Comparison of ENCODE assay signal across 21 cellular contexts in genomic region chr16:23141033-23141432, GRCh38. TPM values are rescaled to one million over a fixed set of nuclear protein-coding genes. Genes with fewer than 3 reads are reported as not detected.
DNase-seq lines count a peak whose midpoint lies in the region; ATAC-seq, FAIRE-seq and TF ChIP-seq lines count a peak whose summit lies in the region.
"Had no signal": no experiment of that assay in that cellular context is flagged by ENCODE, and none has a peak within 500 bp of the region (broad histone marks: within the 10 kb centered on the region; RNA-seq: fewer than 3 reads in every experiment).

No MANE protein-coding gene starts in this region.

- H3K56ac ChIP-seq in H9 (ENCODE audit: insufficient read length, low read depth, low read length), result no peak overlapping the region

- 95% methylated on average over 3 of the region's 3 CpGs for WGBS in HepG2 (ENCODE audit: low lambda C conversion rate)
- WGBS in right lobe of liver (ENCODE audit: insufficient coverage, low coverage, low lambda C conversion rate, missing lambda C conversion rate), result 100% methylated on average over 3 of the region's 3 CpGs
- no CpG with 5 or more reads among the region's 3 CpGs for WGBS in H9 (ENCODE audit: extremely low coverage, insufficient read length, low lambda C conversion rate)

- peaks cover 5% of the 10 kb centered on the region for H3K79me1 ChIP-seq in H9 (ENCODE audit: insufficient read depth, low read depth, low read length, poor library complexity, severe bottlenecking)

- H3K27me3 Mint-ChIP-seq in H9 (ENCODE audit: low read depth), result no peaks in the 10 kb centered on the region

- H3K27ac Mint-ChIP-seq in H9, result no peak overlapping the region
- H3K27ac Mint-ChIP-seq: CD14-positive monocyte had no signal

- peaks cover 1 to 4% of the 10 kb centered on the region in 2 experiments; a peak in 2 of 5 replicates for H3K9me3 Mint-ChIP-seq in H9

- H3K4me3 Mint-ChIP-seq in H9, result no peak overlapping the region
- H3K4me3 Mint-ChIP-seq: CD14-positive monocyte had no signal

- TF ChIP-seq EP300 in HepG2 (IDR thresholded peaks at IDR 0.05; ENCODE audit: low read depth in 2 of 2, low read length in 2 of 2) (no peak), HepG2 (CRISPR knock-in tag; IDR thresholded peaks at IDR 0.05; ENCODE audit: borderline replicate concordance) (no peak)

- no TSS peak for BruUV-seq in HepG2 (replicated peaks; lab: Mats Ljungman, UMichigan)

- H4K8ac ChIP-seq in H9 (replicated peaks; ENCODE audit: insufficient read length, low read depth, low read length), result no peak overlapping the region

- no peak overlapping the region for H3K14ac ChIP-seq in H9 (ENCODE audit: insufficient read depth, low read length)

- H3K4me2 ChIP-seq in HepG2 (ENCODE audit: low read depth, low read length) (no peak overlapping the region), H9 (ENCODE audit: insufficient read depth, insufficient read length, low read length) (no peak overlapping the region)
- H3K4me2 ChIP-seq: A549 had no signal

- no peak overlapping the region for H2BK5ac ChIP-seq in H9 (ENCODE audit: insufficient read length, low read length)

- H3K27me3 ChIP-seq in HepG2 (ENCODE audit: control insufficient read depth in 1 of 2, insufficient read depth in 2 of 2, low read length in 2 of 2), result no peaks in the 10 kb centered on the region
- no peaks in the 10 kb centered on the region for H3K27me3 ChIP-seq in right lobe of liver
- H3K27me3 ChIP-seq in H9 (ENCODE audit: insufficient read depth, low read length), result no peaks in the 10 kb centered on the region

- no peak for TF ChIP-seq RAD21 in HepG2 (CRISPR knock-in tag; IDR thresholded peaks at IDR 0.05)

- H4K20me1 ChIP-seq in HepG2 (ENCODE audit: insufficient read depth, low read length) (peaks cover 14% of the 10 kb centered on the region), H9 (ENCODE audit: control insufficient read depth, insufficient read depth, insufficient read length) (no peaks in the 10 kb centered on the region)

- no peak overlapping the region for H2BK20ac ChIP-seq in H9 (ENCODE audit: low read depth, low read length, poor library complexity, severe bottlenecking)

- intact Hi-C loops in HepG2 (cut with micrococcal nuclease; ENCODE audit: unreplicated experiment), result loop anchor here (2.0 to 5.0 kb wide), 2 partner anchors 14 to 49 kb away; no protein-coding TSS in a partner anchor
- intact Hi-C loops in right lobe of liver (cut with DNase I), result no loop called here
- intact Hi-C loops in left cardiac atrium (cut with DNase I), result loop anchor here in 1 of 2 donors (5.0 kb wide), 1 partner anchor 69 kb away; no protein-coding TSS in a partner anchor

- CTCF ChIA-PET in HepG2 (lab: Yijun Ruan, JAX; ENCODE audit: low intra/inter-chr PET ratio, low total read pairs), result no interaction called here

- H3K18ac ChIP-seq in H9 (ENCODE audit: insufficient read length, low read depth, low read length), result no peak overlapping the region

- H3T11ph ChIP-seq in H9 (ENCODE audit: low read length), result no peak overlapping the region

- no peak overlapping the region for H2AFZ ChIP-seq in HepG2 (ENCODE audit: low read length)
- no peak overlapping the region for H2AFZ ChIP-seq in H9 (ENCODE audit: low read length)

- H3K36me3 ChIP-seq in HepG2 (replicated peaks in 1 of 2; ENCODE audit: control insufficient read depth in 1 of 2, insufficient read depth in 2 of 2, low read length in 2 of 2) (no peaks in the 10 kb centered on the region), right lobe of liver (no peaks in the 10 kb centered on the region)

- no peak for ATAC-seq in HepG2
- no peak for ATAC-seq in right lobe of liver
- ATAC-seq in left cardiac atrium, result peak; percentile 23 to 28
- ATAC-seq: A549 had no signal

- H3K4me1 ChIP-seq in HepG2 (ENCODE audit: insufficient read depth, low read length), result peaks cover 83% of the 10 kb centered on the region
- peaks cover 0 to 13% (median 0%) of the 10 kb centered on the region in 4 donors for H3K4me1 ChIP-seq in right lobe of liver
- peaks cover 9% of the 10 kb centered on the region; the same call in 1 of the 2 replicates for H3K4me1 ChIP-seq in H9 (ENCODE audit: insufficient read depth, low read length)

- TF ChIP-seq POLR2A in HepG2 (IDR thresholded peaks at IDR 0.05; ENCODE audit: insufficient read depth in 1 of 2, low read depth in 2 of 2, low read length in 2 of 2) (no peak), right lobe of liver (IDR thresholded peaks at IDR 0.05) (no peak)

- no peak overlapping the region for H2BK12ac ChIP-seq in H9 (ENCODE audit: insufficient read length, low read depth, low read length)

- no peaks in the 10 kb centered on the region for H3K9me3 ChIP-seq in HepG2 (ENCODE audit: low read length)
- H3K9me3 ChIP-seq in right lobe of liver, result peaks cover 0 to 10% (median 3%) of the 10 kb centered on the region in 4 donors
- H3K9me3 ChIP-seq in H9 (ENCODE audit: control insufficient read depth, low read depth, low read length), result no peaks in the 10 kb centered on the region

- no peak overlapping the region for H3K4ac ChIP-seq in H9 (ENCODE audit: low read depth, low read length)

- H3K27ac ChIP-seq in HepG2 (ENCODE audit: extremely low read length, insufficient read depth, low read length), result peak overlapping the region; percentile 81
- no peak overlapping the region for H3K27ac ChIP-seq in right lobe of liver
- peak overlapping the region in 12 of 21 experiments; percentile 2 to 73 (median 56) for H3K27ac ChIP-seq in skin epidermis
- H3K27ac ChIP-seq in H9 (ENCODE audit: insufficient read length, low read depth, low read length), result no peak overlapping the region
- H3K27ac ChIP-seq: A549 had no signal

- H4K5ac ChIP-seq in H9 (ENCODE audit: insufficient read length, low read depth, low read length), result no peak overlapping the region

- H3K36me3 Mint-ChIP-seq in H9 (ENCODE audit: insufficient read depth in 1 of 3, low read depth in 3 of 3), result peaks cover 0 to 14% (median 6%) of the 10 kb centered on the region in 3 experiments; a peak in 3 of 7 replicates

- TF ChIP-seq CTCF in HepG2 (CRISPR knock-in tag; IDR thresholded peaks at IDR 0.05), result no peak
- TF ChIP-seq CTCF in right lobe of liver (IDR thresholded peaks at IDR 0.05), result no peak
- TF ChIP-seq CTCF in H9 (conservative IDR thresholded peaks at IDR 0.05), result no peak

- in situ Hi-C loops in HepG2 (cut with HindIII; ENCODE audit: extremely low pct_ligation_motif_present, low pct_unique_long_range_greater_than_20kb), result loop anchor here (5.0 to 10.0 kb wide), 2 partner anchors 34 to 56 kb away; no protein-coding TSS in a partner anchor

- no peak for FAIRE-seq in HepG2 (lab: Jason Lieb, UNC)
- FAIRE-seq: A549 had no signal

- POLR2A ChIA-PET in HepG2 (lab: Yijun Ruan, JAX), result interaction anchor here (1.0 to 3.9 kb wide), 4 partner anchors 9 to 48 kb away, joined by 3 to 21 read pairs (median 12); no protein-coding TSS in a partner anchor

- H3K4me1 Mint-ChIP-seq in H9, result peaks cover 28 to 29% of the 10 kb centered on the region in 2 experiments

- peaks cover 99% of the 10 kb centered on the region for H3K79me2 ChIP-seq in HepG2 (ENCODE audit: insufficient read depth, low read length)
- H3K79me2 ChIP-seq in H9 (ENCODE audit: insufficient read depth, low read length), result peaks cover 22% of the 10 kb centered on the region; the same call in 1 of the 2 replicates

- DNase-seq in HepG2 (ENCODE audit: low spot score) (no peak), right lobe of liver (no peak), left cardiac atrium (no peak), NCI-H2196 (lab: John Stamatoyannopoulos, UW; ENCODE audit: unreplicated experiment) (no peak), H9 (no peak), OCI-M1 (lab: John Stamatoyannopoulos, UW) (no peak)
- DNase-seq: COR-L47, DMS153, EL, IMR-90, NCI-H1417 treated with DMSO at 0.1 percent for 48 hours, NCI-H2081, NCI-H345, NCI-H526 treated with DMSO at 0.1 percent for 48 hours, RPMI8226 had no signal

- H2BK120ac ChIP-seq in H9 (ENCODE audit: low read depth, low read length, poor library complexity, severe bottlenecking), result no peak overlapping the region

- no peak overlapping the region for H4K91ac ChIP-seq in H9 (ENCODE audit: insufficient read length, low read depth, low read length)

- H2AK5ac ChIP-seq in H9 (ENCODE audit: insufficient read length, low read length), result no peak overlapping the region

- H3K4me3 ChIP-seq in HepG2 (replicated peaks in 1 of 3; ENCODE audit: insufficient read depth in 1 of 3, low read depth in 2 of 3, low read length in 3 of 3), result 0 out of 6 replicates have a peak overlapping the region, but pooled peaks of 1 of the 3 experiments have one; percentile 65
- no peak overlapping the region for H3K4me3 ChIP-seq in right lobe of liver
- no peak overlapping the region for H3K4me3 ChIP-seq in skin epidermis
- H3K4me3 ChIP-seq: A549 had no signal

- H3K9ac ChIP-seq in HepG2 (ENCODE audit: insufficient read depth, low read depth, low read length) (no peak overlapping the region), H9 (ENCODE audit: extremely low read depth, insufficient read length, low read length) (no peak overlapping the region)

- no peaks in the 10 kb centered on the region for H3K23me2 ChIP-seq in H9 (ENCODE audit: insufficient read length, low read depth, low read length, poor library complexity, severe bottlenecking)

- H2BK15ac ChIP-seq in H9 (ENCODE audit: low read depth, low read length), result no peak overlapping the region

- H3K23ac ChIP-seq in H9 (ENCODE audit: insufficient read length, low read depth, low read length), result no peak overlapping the region

RNA-seq across cellular contexts. Expression of gene USP31, which starts 8.2 kb away (rescaled TPM):
- total RNA-seq in HepG2 (2016; rRNA removed; fragmentation: Illumina TruSeq; extraction: Trizol) (22.5 and 29.1 TPM in 2 replicates), right lobe of liver (10 to 100 TPM in 2 of 6 experiments, 1 to 10 TPM in 4; 7.1 to 12.8 (median 9.0) TPM), left cardiac atrium (10 to 100 TPM; 24.0 to 31.1 TPM), H9 (2021) (14.5 and 16.1 TPM in 2 replicates)
- 16.8 and 17.4 TPM in 2 replicates for total RNA-seq in HepG2 (2016; cell fraction: cytosol; rRNA removed; fragmentation: Illumina TruSeq; extraction: Trizol; ENCODE audit: low read depth)
- total RNA-seq in HepG2 (2016; cell fraction: insoluble cytoplasmic fraction; rRNA removed; fragmentation: Illumina TruSeq; extraction: Trizol), result 22.8 and 25.6 TPM in 2 replicates
- total RNA-seq in HepG2 (2016; cell fraction: membrane; rRNA removed; fragmentation: Illumina TruSeq; extraction: Trizol), result 29.3 and 32.3 TPM in 2 replicates
- total RNA-seq in HepG2 (2016; cell fraction: nucleus; rRNA removed; fragmentation: Illumina TruSeq; extraction: Trizol), result 37.5 and 40.8 TPM in 2 replicates
- 22.7 and 23.3 TPM in 2 replicates for polyA plus RNA-seq in HepG2 (2011; rRNA removed)
- 14.9 and 16.7 TPM in 2 replicates for polyA plus RNA-seq in HepG2 (2011; cell fraction: cytosol; rRNA removed)
- polyA plus RNA-seq in HepG2 (2011; cell fraction: nucleus; rRNA removed), result 36.6 and 36.8 TPM in 2 replicates
- 9.0 and 10.0 TPM in 2 replicates for polyA plus RNA-seq in HepG2 (2012)
- 12.2 and 13.0 TPM in 2 replicates for polyA plus RNA-seq in HepG2 (2016; cell fraction: cytosol; fragmentation: Illumina TruSeq; extraction: Trizol; ENCODE audit: low read depth)
- polyA plus RNA-seq in HepG2 (2016; cell fraction: insoluble cytoplasmic fraction; fragmentation: Illumina TruSeq; extraction: Trizol; ENCODE audit: low read depth), result 13.8 and 15.9 TPM in 2 replicates
- 19.9 and 22.8 TPM in 2 replicates for polyA plus RNA-seq in HepG2 (2016; cell fraction: membrane; fragmentation: Illumina TruSeq; extraction: Trizol; ENCODE audit: low read depth)
- 23.2 and 27.3 TPM in 2 replicates for polyA plus RNA-seq in HepG2 (2016; cell fraction: nucleus; fragmentation: Illumina TruSeq; extraction: Trizol; ENCODE audit: insufficient read depth, low read depth)
- 30.7 and 80.3 TPM in 2 replicates for polyA minus RNA-seq in HepG2 (2011; rRNA and poly(A)+ RNA removed; ENCODE audit: low replicate concordance)
- 30.8 and 35.6 TPM in 2 replicates for polyA minus RNA-seq in HepG2 (2011; cell fraction: cytosol; rRNA and poly(A)+ RNA removed)
- polyA minus RNA-seq in HepG2 (2011; cell fraction: nucleus; rRNA and poly(A)+ RNA removed), result 109 and 122 TPM in 2 replicates

RNA-seq across cellular contexts. Expression of gene SCNN1G, which starts 41.5 kb away (rescaled TPM):
- not detected in 2 replicates for total RNA-seq in HepG2 (2016; rRNA removed; fragmentation: Illumina TruSeq; extraction: Trizol)
- not detected in 2 replicates for total RNA-seq in HepG2 (2016; cell fraction: cytosol; rRNA removed; fragmentation: Illumina TruSeq; extraction: Trizol; ENCODE audit: low read depth)
- total RNA-seq in HepG2 (2016; cell fraction: insoluble cytoplasmic fraction; rRNA removed; fragmentation: Illumina TruSeq; extraction: Trizol), result not detected in 2 replicates
- not detected in 2 replicates for total RNA-seq in HepG2 (2016; cell fraction: membrane; rRNA removed; fragmentation: Illumina TruSeq; extraction: Trizol)
- total RNA-seq in HepG2 (2016; cell fraction: nucleus; rRNA removed; fragmentation: Illumina TruSeq; extraction: Trizol), result not detected in 2 replicates
- polyA plus RNA-seq in HepG2 (2011; rRNA removed), result not detected in 2 replicates
- polyA plus RNA-seq in HepG2 (2011; cell fraction: cytosol; rRNA removed), result not detected in 2 replicates
- not detected in 2 replicates for polyA plus RNA-seq in HepG2 (2011; cell fraction: nucleus; rRNA removed)
- polyA plus RNA-seq in HepG2 (2012), result not detected in 2 replicates
- not detected in 2 replicates for polyA plus RNA-seq in HepG2 (2016; cell fraction: cytosol; fragmentation: Illumina TruSeq; extraction: Trizol; ENCODE audit: low read depth)
- not detected in 2 replicates for polyA plus RNA-seq in HepG2 (2016; cell fraction: insoluble cytoplasmic fraction; fragmentation: Illumina TruSeq; extraction: Trizol; ENCODE audit: low read depth)
- polyA plus RNA-seq in HepG2 (2016; cell fraction: membrane; fragmentation: Illumina TruSeq; extraction: Trizol; ENCODE audit: low read depth), result not detected in 2 replicates
- not detected in 2 replicates for polyA plus RNA-seq in HepG2 (2016; cell fraction: nucleus; fragmentation: Illumina TruSeq; extraction: Trizol; ENCODE audit: insufficient read depth, low read depth)
- polyA minus RNA-seq in HepG2 (2011; rRNA and poly(A)+ RNA removed; ENCODE audit: low replicate concordance), result not detected in 2 replicates
- not detected in 2 replicates for polyA minus RNA-seq in HepG2 (2011; cell fraction: cytosol; rRNA and poly(A)+ RNA removed)
- not detected in 2 replicates for polyA minus RNA-seq in HepG2 (2011; cell fraction: nucleus; rRNA and poly(A)+ RNA removed)
- not detected for total RNA-seq in right lobe of liver
- under 1 TPM in 1 of 2 donors, not detected in 1; 0.13 TPM for total RNA-seq in left cardiac atrium
- 0.74 and 0.92 TPM in 2 replicates for total RNA-seq in H9 (2021)
- total RNA-seq: H4, IMR-90, LHCN-M2, OCI-LY7 had no signal
- polyA plus RNA-seq: CD14-positive monocyte, IMR-90 had no signal

Comparison
In these comparisons a context has a peak if more than half of its experiments do, and no peak if none do; other contexts are left out.
1. H3K27ac ChIP-seq: peak in HepG2 (single experiment) and skin epidermis (12 of 21); none in right lobe of liver (0 of 3) and H9 (single experiment).
2. ATAC-seq: peak in left cardiac atrium (2 of 2); none in HepG2 (single experiment) and right lobe of liver (0 of 4).